In genomic region chr16:12753203-12754023, GRCh38 we compare ENCODE assay signal across 1 cellular context.
TF ChIP-seq lines count a peak whose summit lies in the region.

No MANE protein-coding gene starts in this region.

TF ChIP-seq in K562, 482 proteins besides CTCF, POLR2A, EP300 and RAD21:
- TF ChIP-seq ZNF695 (CRISPR knock-in tag; IDR thresholded peaks at IDR 0.05) (no peak), SP2 (IDR thresholded peaks at IDR 0.05; ENCODE audit: extremely low read depth, low read depth, low read length, poor library complexity, severe bottlenecking) (no peak), HLTF (IDR thresholded peaks at IDR 0.05) (no peak), OTX1 (CRISPR knock-in tag; IDR thresholded peaks at IDR 0.05) (no peak), FOXA3 (CRISPR knock-in tag; conservative IDR thresholded peaks at IDR 0.05 in 1 of 2, IDR thresholded peaks at IDR 0.05 in 1 of 2) (no peak), CEBPG (CRISPR knock-in tag; IDR thresholded peaks at IDR 0.05) (no peak; the same call in 1 of the 2 replicates), CEBPG (tag; conservative IDR thresholded peaks at IDR 0.05 in 1 of 2, IDR thresholded peaks at IDR 0.05 in 1 of 2) (0 out of 4 replicates have a peak, but pooled peaks of 1 of the 2 experiments have one; percentile 39), PRMT5 (CRISPR knock-in tag; IDR thresholded peaks at IDR 0.05) (no peak), PKNOX1 (IDR thresholded peaks at IDR 0.05) (peak; percentile 39; the same call in 1 of the 2 replicates), STAT5B (CRISPR knock-in tag; IDR thresholded peaks at IDR 0.05) (no peak), HEY1 (CRISPR knock-in tag; IDR thresholded peaks at IDR 0.05; ENCODE audit: borderline replicate concordance) (no peak), GTF2E2 (tag; IDR thresholded peaks at IDR 0.05) (no peak), ZNF436 (CRISPR knock-in tag; IDR thresholded peaks at IDR 0.05) (no peak), SPI1 (IDR thresholded peaks at IDR 0.05; ENCODE audit: borderline replicate concordance, low read depth, low read length) (peak; percentile 57; the same call in 1 of the 2 replicates), ELF1 (tag; IDR thresholded peaks at IDR 0.05) (no peak), HINFP (tag; conservative IDR thresholded peaks at IDR 0.05; ENCODE audit: low read depth) (no peak)
